In genomic region chr10:60434418-60435046, GRCh38 we compare ENCODE assay signal across 8 cellular contexts. TPM values are rescaled to one million over a fixed set of nuclear protein-coding genes. Genes with fewer than 3 reads are reported as not detected.
DNase-seq lines count a peak whose midpoint lies in the region; ATAC-seq and TF ChIP-seq lines count a peak whose summit lies in the region.

No MANE protein-coding gene starts in this region.

- H3K4me1 Mint-ChIP-seq in natural killer cell: no peaks in the 10 kb centered on the region
- no peaks in the 10 kb centered on the region for H3K4me1 Mint-ChIP-seq in natural killer cell treated with Interleukin-12 subunit alpha and Interleukin-12 subunit beta and Interleukin-15 and Interleukin-18, amount 100 ng/mL, for 72 hours (ENCODE audit: low read depth in 2 of 2)

- no peak overlapping the region for H3K27ac Mint-ChIP-seq in natural killer cell
- H3K27ac Mint-ChIP-seq in natural killer cell treated with Interleukin-12 subunit alpha and Interleukin-12 subunit beta and Interleukin-15 and Interleukin-18, amount 100 ng/mL, for 72 hours: no peak overlapping the region

- DNase-seq in natural killer cell (no peak), LHCN-M2 (ENCODE audit: low read depth) (peak; percentile 57), T1000 (lab: John Stamatoyannopoulos, UW) (peak; percentile 13), germinal center (ENCODE audit: low spot score) (peak; percentile 22), putamen (ENCODE audit: low spot score) (peak; percentile 72)
- DNase-seq in natural killer cell treated with Interleukin-12 subunit alpha and Interleukin-12 subunit beta and Interleukin-15 and Interleukin-18, amount 100 ng/mL, for 72 hours (ENCODE audit: low spot score): no peak

- H3K4me3 Mint-ChIP-seq in natural killer cell: no peak overlapping the region
- H3K4me3 Mint-ChIP-seq in natural killer cell treated with Interleukin-12 subunit alpha and Interleukin-12 subunit beta and Interleukin-15 and Interleukin-18, amount 100 ng/mL, for 72 hours: no peak overlapping the region

- ATAC-seq in natural killer cell: no peak
- ATAC-seq in natural killer cell treated with Interleukin-12 subunit alpha and Interleukin-12 subunit beta and Interleukin-15 and Interleukin-18, amount 100 ng/mL, for 72 hours: no peak
- no peak for ATAC-seq in GM19463 (IDR thresholded peaks at IDR 0.05; ENCODE audit: unreplicated experiment)
- ATAC-seq in GM21526 (IDR thresholded peaks at IDR 0.05; ENCODE audit: low FRiP score, unreplicated experiment): no peak

- H3K9me3 Mint-ChIP-seq in natural killer cell: no peaks in the 10 kb centered on the region
- no peaks in the 10 kb centered on the region for H3K9me3 Mint-ChIP-seq in natural killer cell treated with Interleukin-12 subunit alpha and Interleukin-12 subunit beta and Interleukin-15 and Interleukin-18, amount 100 ng/mL, for 72 hours

- H3K27me3 Mint-ChIP-seq in natural killer cell (ENCODE audit: low read depth in 2 of 2): no peaks in the 10 kb centered on the region
- no peaks in the 10 kb centered on the region for H3K27me3 Mint-ChIP-seq in natural killer cell treated with Interleukin-12 subunit alpha and Interleukin-12 subunit beta and Interleukin-15 and Interleukin-18, amount 100 ng/mL, for 72 hours

- H3K36me3 Mint-ChIP-seq in natural killer cell: no peaks in the 10 kb centered on the region
- H3K36me3 Mint-ChIP-seq in natural killer cell treated with Interleukin-12 subunit alpha and Interleukin-12 subunit beta and Interleukin-15 and Interleukin-18, amount 100 ng/mL, for 72 hours: no peaks in the 10 kb centered on the region

- peak; percentile 27 for TF ChIP-seq CTCF in natural killer cell (IDR thresholded peaks at IDR 0.05)

- intact Hi-C loops in natural killer cell (cut with micrococcal nuclease): loop anchor here (2.0 to 5.0 kb wide), 2 partner anchors 230 to 332 kb away; no protein-coding TSS in a partner anchor

RNA-seq across cellular contexts. Expression of gene ANK3, which starts 44.9 kb away (rescaled TPM):
- 10 to 100 TPM in 2 of 3 donors, 1 to 10 TPM in 1; 4.4 to 12.9 (median 11.4) TPM for total RNA-seq in natural killer cell
- total RNA-seq in natural killer cell treated with Interleukin-12 subunit alpha and Interleukin-12 subunit beta and Interleukin-15 and Interleukin-18, amount 100 ng/mL, for 72 hours: 10 to 100 TPM; 22.0 to 92.7 TPM
- 1.9 and 4.5 TPM in 2 replicates for total RNA-seq in LHCN-M2 (2014; rRNA removed)
- 2.3 TPM for polyA plus RNA-seq in LHCN-M2 (2012)

Comparison
In these comparisons a context has a peak if more than half of its experiments do, and no peak if none do; other contexts are left out.
1. DNase-seq: peak in LHCN-M2 (single experiment), T1000 (single experiment), germinal center (single experiment) and putamen (single experiment); none in natural killer cell (single experiment) and natural killer cell treated with Interleukin-12 subunit alpha and Interleukin-12 subunit beta and Interleukin-15 and Interleukin-18, amount 100 ng/mL, for 72 hours (single experiment).